Comparison of ENCODE assay signal across 16 cellular contexts in genomic region chr1:229097356-229097755, GRCh38.
A peak's percentile ranks its signal among the peaks of the same experiment; 100 is the strongest.
DNase-seq lines count a peak whose midpoint lies in the region; ATAC-seq and TF ChIP-seq lines count a peak whose summit lies in the region.
"Had no signal": no experiment of that assay in that cellular context is flagged by ENCODE, and none has a peak within 500 bp of the region (broad histone marks: within the 10 kb centered on the region; RNA-seq: fewer than 3 reads in every experiment).

No MANE protein-coding gene starts in this region.

- H3K9me3 Mint-ChIP-seq in H9: peaks cover 6% of the 10 kb centered on the region in 2 experiments
- peaks cover 21% of the 10 kb centered on the region for H3K9me3 Mint-ChIP-seq in endodermal cell

- no peak overlapping the region for H3T11ph ChIP-seq in H9 (ENCODE audit: low read length)

- H3K27me3 Mint-ChIP-seq in H9 (ENCODE audit: low read depth): no peaks in the 10 kb centered on the region
- H3K27me3 Mint-ChIP-seq in endodermal cell (ENCODE audit: insufficient read depth): no peaks in the 10 kb centered on the region

- no peak overlapping the region for H2AFZ ChIP-seq in H9 (ENCODE audit: low read length)
- no peak overlapping the region for H2AFZ ChIP-seq in trophoblast cell (ENCODE audit: insufficient read depth, low read length, poor library complexity)

- H3K79me2 ChIP-seq in H9 (ENCODE audit: insufficient read depth, low read length): no peaks in the 10 kb centered on the region
- H3K79me2 ChIP-seq in trophoblast cell (ENCODE audit: control insufficient read depth, insufficient read depth, low read length, poor library complexity): peaks cover 5% of the 10 kb centered on the region

- H2BK12ac ChIP-seq in H9 (ENCODE audit: insufficient read length, low read depth, low read length): no peak overlapping the region
- peak overlapping the region; percentile 93 for H2BK12ac ChIP-seq in trophoblast cell (ENCODE audit: low read length)

- H3K4me3 ChIP-seq in endodermal cell (ENCODE audit: low read length): no peak overlapping the region
- H3K4me3 ChIP-seq in trophoblast cell (ENCODE audit: low read depth, low read length): no peak overlapping the region
- H3K4me3 ChIP-seq in tibial nerve: no peak overlapping the region
- H3K4me3 ChIP-seq in upper lobe of left lung: no peak overlapping the region
- H3K4me3 ChIP-seq in psoas muscle: no peak overlapping the region
- H3K4me3 ChIP-seq: BLaER1 treated with 17β-estradiol and CSF1 and Interleukin-3, amounts not matched to agents 10 nM and 100 nM; HAP-1 had no signal

- no peak overlapping the region for H3K4me2 ChIP-seq in H9 (ENCODE audit: insufficient read depth, insufficient read length, low read length)
- no peak overlapping the region for H3K4me2 ChIP-seq in trophoblast cell (ENCODE audit: low read length)
- H3K4me2 ChIP-seq: BLaER1 treated with 17β-estradiol and CSF1 and Interleukin-3, amounts not matched to agents 10 nM and 100 nM had no signal

- H2BK5ac ChIP-seq in H9 (ENCODE audit: insufficient read length, low read length) (no peak overlapping the region), trophoblast cell (ENCODE audit: low read depth, low read length, poor library complexity) (peak overlapping the region; percentile 33)

- ATAC-seq in upper lobe of left lung (ENCODE audit: low FRiP score in 2 of 2): no peak
- no peak for ATAC-seq in psoas muscle

- H2BK120ac ChIP-seq in H9 (ENCODE audit: low read depth, low read length, poor library complexity, severe bottlenecking): no peak overlapping the region
- H2BK120ac ChIP-seq in trophoblast cell (ENCODE audit: insufficient read depth, low read length, poor library complexity): peak overlapping the region; percentile 67

- no peak for TF ChIP-seq EP300 in tibial nerve (IDR thresholded peaks at IDR 0.05)
- no peak for TF ChIP-seq EP300 in upper lobe of left lung (IDR thresholded peaks at IDR 0.05)

- H3K23ac ChIP-seq in H9 (ENCODE audit: insufficient read length, low read depth, low read length) (no peak overlapping the region), trophoblast cell (ENCODE audit: low read length) (no peak overlapping the region)

- H4K8ac ChIP-seq in H9 (replicated peaks; ENCODE audit: insufficient read length, low read depth, low read length) (no peak overlapping the region), trophoblast cell (ENCODE audit: low read depth, low read length) (peak overlapping the region; percentile 11)

- TF ChIP-seq POLR2A in tibial nerve (IDR thresholded peaks at IDR 0.05) (no peak), upper lobe of left lung (IDR thresholded peaks at IDR 0.05) (no peak)

- H3K9ac ChIP-seq in H9 (ENCODE audit: extremely low read depth, insufficient read length, low read length): no peak overlapping the region
- H3K9ac ChIP-seq in endodermal cell (ENCODE audit: extremely low read depth, low read length, poor library complexity, severe bottlenecking): no peak overlapping the region
- H3K9ac ChIP-seq in trophoblast cell (ENCODE audit: low read length): no peak overlapping the region
- H3K9ac ChIP-seq: BLaER1 treated with 17β-estradiol and CSF1 and Interleukin-3, amounts not matched to agents 10 nM and 100 nM had no signal

- no peaks in the 10 kb centered on the region for H3K36me3 ChIP-seq in endodermal cell (ENCODE audit: control insufficient read depth, insufficient read depth, low read length)
- H3K36me3 ChIP-seq in trophoblast cell (ENCODE audit: control insufficient read depth in 1 of 2, insufficient read depth in 2 of 2, low read length in 2 of 2): no peaks in the 10 kb centered on the region
- no peaks in the 10 kb centered on the region for H3K36me3 ChIP-seq in tibial nerve
- no peaks in the 10 kb centered on the region for H3K36me3 ChIP-seq in upper lobe of left lung
- H3K36me3 ChIP-seq in psoas muscle (ENCODE audit: insufficient read depth in 1 of 2, low read depth in 1 of 2): no peaks in the 10 kb centered on the region
- H3K36me3 ChIP-seq: BLaER1 treated with 17β-estradiol and CSF1 and Interleukin-3, amounts not matched to agents 10 nM and 100 nM; HAP-1 had no signal

- H4K20me1 ChIP-seq in H9 (ENCODE audit: control insufficient read depth, insufficient read depth, insufficient read length): no peaks in the 10 kb centered on the region
- H4K20me1 ChIP-seq: BLaER1 treated with 17β-estradiol and CSF1 and Interleukin-3, amounts not matched to agents 10 nM and 100 nM had no signal

- no peaks in the 10 kb centered on the region for H3K27me3 ChIP-seq in H9 (ENCODE audit: insufficient read depth, low read length)
- no peaks in the 10 kb centered on the region for H3K27me3 ChIP-seq in endodermal cell (ENCODE audit: control insufficient read depth, insufficient read depth, low read length, poor library complexity, severe bottlenecking)
- H3K27me3 ChIP-seq in trophoblast cell (ENCODE audit: insufficient read depth, low read length): no peaks in the 10 kb centered on the region
- H3K27me3 ChIP-seq in tibial nerve: no peaks in the 10 kb centered on the region
- H3K27me3 ChIP-seq in upper lobe of left lung: no peaks in the 10 kb centered on the region
- no peaks in the 10 kb centered on the region for H3K27me3 ChIP-seq in psoas muscle (ENCODE audit: insufficient read depth in 3 of 3, low read length in 2 of 3)
- H3K27me3 ChIP-seq: BLaER1 treated with 17β-estradiol and CSF1 and Interleukin-3, amounts not matched to agents 10 nM and 100 nM had no signal

- H3K4me1 Mint-ChIP-seq in H9 (peaks cover 56 to 59% of the 10 kb centered on the region in 2 experiments), endodermal cell (peaks cover 46% of the 10 kb centered on the region)

- H3K4ac ChIP-seq in H9 (ENCODE audit: low read depth, low read length): no peak overlapping the region
- H3K4ac ChIP-seq in trophoblast cell (ENCODE audit: low read depth, low read length): peak overlapping the region; percentile 13

- no CpG with 5 or more reads among the region's 7 CpGs for whole genome bisulfite sequencing in H9 (ENCODE audit: extremely low coverage, insufficient read length, low lambda C conversion rate)
- 85 to 90% methylated on average over 5 to 7 of the region's 7 CpGs for WGBS in endodermal cell (ENCODE audit: insufficient coverage in 1 of 2, insufficient read length in 1 of 2), 2 experiments
- WGBS in trophoblast cell (ENCODE audit: extremely low coverage, insufficient coverage, insufficient read length): no CpG with 5 or more reads among the region's 7 CpGs
- 81 to 92% methylated on average over 7 of the region's 7 CpGs for WGBS in tibial nerve, 2 donors
- WGBS in upper lobe of left lung, 2 donors: 85 to 88% methylated on average over 7 of the region's 7 CpGs
- 84 to 88% (median 88%) methylated on average over 7 of the region's 7 CpGs for WGBS in psoas muscle, 3 donors

- H3K14ac ChIP-seq in H9 (ENCODE audit: insufficient read depth, low read length): peak overlapping the region; percentile 68; the same call in 1 of the 2 replicates
- peak overlapping the region; percentile 53 for H3K14ac ChIP-seq in trophoblast cell (ENCODE audit: low read length)

- H2BK20ac ChIP-seq in H9 (ENCODE audit: low read depth, low read length, poor library complexity, severe bottlenecking): no peak overlapping the region

- TF ChIP-seq CTCF in H9 (conservative IDR thresholded peaks at IDR 0.05) (no peak), endodermal cell (conservative IDR thresholded peaks at IDR 0.05) (no peak), tibial nerve (IDR thresholded peaks at IDR 0.05) (no peak), upper lobe of left lung (IDR thresholded peaks at IDR 0.05) (no peak), psoas muscle (IDR thresholded peaks at IDR 0.05) (no peak)

- H3K4me3 Mint-ChIP-seq in H9 (no peak overlapping the region; a peak in 1 of 5 replicates), endodermal cell (no peak overlapping the region)
- H3K4me3 Mint-ChIP-seq: B cell; CD8-positive, alpha-beta memory T cell had no signal

- H4K5ac ChIP-seq in H9 (ENCODE audit: insufficient read length, low read depth, low read length): no peak overlapping the region

- no peaks in the 10 kb centered on the region for H3K23me2 ChIP-seq in H9 (ENCODE audit: insufficient read length, low read depth, low read length, poor library complexity, severe bottlenecking)

- no peak overlapping the region for H2BK15ac ChIP-seq in H9 (ENCODE audit: low read depth, low read length)

- no peaks in the 10 kb centered on the region for H3K79me1 ChIP-seq in H9 (ENCODE audit: insufficient read depth, low read depth, low read length, poor library complexity, severe bottlenecking)
- peaks cover 46% of the 10 kb centered on the region for H3K79me1 ChIP-seq in trophoblast cell (ENCODE audit: low read length)

- no peak overlapping the region for H4K91ac ChIP-seq in H9 (ENCODE audit: insufficient read length, low read depth, low read length)
- H4K91ac ChIP-seq in trophoblast cell (ENCODE audit: low read depth, low read length): peak overlapping the region; percentile 69

- peaks cover 0 to 12% (median 3%) of the 10 kb centered on the region in 3 experiments; a peak in 5 of 7 replicates for H3K36me3 Mint-ChIP-seq in H9 (ENCODE audit: insufficient read depth in 1 of 3, low read depth in 3 of 3)
- H3K36me3 Mint-ChIP-seq in endodermal cell (ENCODE audit: low read depth): no peaks in the 10 kb centered on the region

- H2AK5ac ChIP-seq in H9 (ENCODE audit: insufficient read length, low read length): no peak overlapping the region
- H2AK5ac ChIP-seq in trophoblast cell (ENCODE audit: low read length): peak overlapping the region; percentile 23

- H3K4me1 ChIP-seq in H9 (ENCODE audit: insufficient read depth, low read length) (peaks cover 12% of the 10 kb centered on the region; the same call in 1 of the 2 replicates), endodermal cell (ENCODE audit: control insufficient read depth, insufficient read depth, low read length) (peaks cover 10% of the 10 kb centered on the region), trophoblast cell (ENCODE audit: control insufficient read depth in 1 of 2, insufficient read depth in 2 of 2, low read length in 2 of 2) (peaks cover 29 to 51% of the 10 kb centered on the region in 2 experiments), tibial nerve (peaks cover 0 to 8% (median 0%) of the 10 kb centered on the region in 4 donors), upper lobe of left lung (peaks cover 0 to 12% (median 7%) of the 10 kb centered on the region in 4 donors), psoas muscle (no peaks in the 10 kb centered on the region)

- H3K9me3 ChIP-seq in H9 (ENCODE audit: control insufficient read depth, low read depth, low read length) (no peaks in the 10 kb centered on the region), endodermal cell (ENCODE audit: control insufficient read depth, low read length) (peaks cover 15% of the 10 kb centered on the region), trophoblast cell (ENCODE audit: insufficient read depth, low read depth, low read length) (no peaks in the 10 kb centered on the region), tibial nerve (no peaks in the 10 kb centered on the region), upper lobe of left lung (no peaks in the 10 kb centered on the region), psoas muscle (no peaks in the 10 kb centered on the region)
- H3K9me3 ChIP-seq: HAP-1 had no signal

- no peak overlapping the region for H4K12ac ChIP-seq in trophoblast cell (ENCODE audit: low read depth, low read length)

- H3K27ac ChIP-seq in H9 (ENCODE audit: insufficient read length, low read depth, low read length) (no peak overlapping the region), endodermal cell (ENCODE audit: low read depth, low read length) (no peak overlapping the region), trophoblast cell (ENCODE audit: low read depth, low read length) (no peak overlapping the region), tibial nerve (no peak overlapping the region), upper lobe of left lung (no peak overlapping the region), psoas muscle (no peak overlapping the region)
- H3K27ac ChIP-seq: BLaER1 treated with 17β-estradiol and CSF1 and Interleukin-3, amounts not matched to agents 10 nM and 100 nM had no signal

- DNase-seq in H9 (no peak), endodermal cell (peak; percentile 41), trophoblast cell (no peak), posterior vena cava (ENCODE audit: low spot score) (no peak), tibial nerve (ENCODE audit: low spot score in 2 of 2) (no peak), upper lobe of left lung (no peak), psoas muscle (no peak)
- DNase-seq: CD8-positive, alpha-beta memory T cell; COR-L47; DMS 273 treated with DMSO at 0.1 percent for 48 hours; DMS53; DND-41; GOT3 had no signal

- H3K18ac ChIP-seq in H9 (ENCODE audit: insufficient read length, low read depth, low read length): no peak overlapping the region
- peak overlapping the region; percentile 50 for H3K18ac ChIP-seq in trophoblast cell (ENCODE audit: low read length)

- H3K27ac Mint-ChIP-seq in H9 (no peak overlapping the region), endodermal cell (no peak overlapping the region)
- H3K27ac Mint-ChIP-seq: B cell had no signal

- H3K56ac ChIP-seq in H9 (ENCODE audit: insufficient read length, low read depth, low read length): no peak overlapping the region

- intact Hi-C loops in posterior vena cava (cut with DNase I): loop anchor here in 1 of 2 donors (10.0 kb wide), 1 partner anchor 93 kb away; no protein-coding TSS in a partner anchor
- intact Hi-C loops in psoas muscle (cut with DNase I): no loop called here
